1 cellular context compared by ENCODE assay signal in the genomic region with DNA sequence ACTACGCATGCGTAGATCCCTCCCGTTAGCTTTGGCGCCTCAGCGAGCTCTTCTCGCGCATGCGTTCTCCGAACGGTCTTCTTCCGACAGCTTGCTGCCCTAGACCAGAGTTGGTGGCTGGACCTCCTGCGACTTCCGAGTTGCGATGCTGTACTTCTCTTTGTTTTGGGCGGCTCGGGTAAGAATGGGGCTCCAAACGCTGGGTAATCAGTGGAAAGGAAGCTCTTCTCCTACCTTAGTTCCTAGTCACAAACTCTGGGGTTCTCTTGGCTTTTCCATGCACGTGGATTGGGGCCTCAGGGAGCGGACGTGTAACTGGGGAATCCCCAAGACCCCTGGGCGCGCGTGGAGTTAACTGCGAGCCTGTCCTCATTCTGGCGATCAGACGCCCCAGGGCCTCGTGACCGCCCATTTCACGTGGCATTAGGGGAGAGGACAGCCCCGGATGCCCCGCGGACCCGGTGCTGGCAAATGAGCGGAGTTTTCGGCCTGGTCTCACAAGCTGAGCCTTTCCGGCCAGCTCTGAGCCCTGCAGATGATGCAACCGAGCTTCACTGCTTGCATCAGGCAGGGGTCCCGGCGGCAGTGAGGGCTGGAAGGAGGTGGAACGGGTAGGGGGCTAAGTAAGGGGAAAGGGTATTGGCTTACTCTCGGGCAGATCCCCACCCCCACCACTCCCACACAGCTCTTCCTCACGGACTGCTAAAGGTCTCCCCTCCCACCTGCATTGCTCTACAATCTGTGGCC.
TF ChIP-seq lines count a peak whose summit lies in the region.

SHMT2 (plus strand) TSS at position 78 of the 747 bp plus-strand sequence; CDS start at position 146, 68 bp downstream.

TF ChIP-seq in HepG2, 621 proteins besides CTCF, POLR2A, EP300 and RAD21 (continued from another document and continues in another):
- TF ChIP-seq CEBPZ (IDR thresholded peaks at IDR 0.05; ENCODE audit: low read length) (no peak), GATAD2A (CRISPR knock-in tag; IDR thresholded peaks at IDR 0.05) (peak; percentile 46; the same call in 1 of the 2 replicates), NR1H2 (CRISPR knock-in tag; IDR thresholded peaks at IDR 0.05; ENCODE audit: borderline replicate concordance, low read depth) (no peak), MATR3 (CRISPR knock-in tag; IDR thresholded peaks at IDR 0.05) (no peak), ZNF556 (CRISPR knock-in tag; IDR thresholded peaks at IDR 0.05; ENCODE audit: borderline replicate concordance) (no peak), BORCS8-MEF2B (CRISPR knock-in tag; IDR thresholded peaks at IDR 0.05) (peak; percentile 17; the same call in 1 of the 2 replicates), PRDM15 (CRISPR knock-in tag; IDR thresholded peaks at IDR 0.05) (0 out of 2 replicates have a peak, but pooled peaks have one; percentile 39), USF2 (IDR thresholded peaks at IDR 0.05; ENCODE audit: low read depth, low read length) (no peak), USF2 (CRISPR knock-in tag; IDR thresholded peaks at IDR 0.05; ENCODE audit: borderline replicate concordance) (peak; percentile 57; the same call in 1 of the 2 replicates), MIXL1 (CRISPR knock-in tag; IDR thresholded peaks at IDR 0.05) (no peak), ZNF572 (CRISPR knock-in tag; IDR thresholded peaks at IDR 0.05) (no peak), MBNL3 (CRISPR knock-in tag; conservative IDR thresholded peaks at IDR 0.05) (no peak), ZNF350 (CRISPR knock-in tag; IDR thresholded peaks at IDR 0.05; ENCODE audit: borderline replicate concordance, low read depth) (peak; percentile 75; the same call in 1 of the 2 replicates), ZNF558 (CRISPR knock-in tag; IDR thresholded peaks at IDR 0.05; ENCODE audit: borderline replicate concordance) (0 out of 2 replicates have a peak, but pooled peaks have one; percentile 12), SMARCC2 (IDR thresholded peaks at IDR 0.05) (no peak), ZNF24 (IDR thresholded peaks at IDR 0.05) (no peak), SMYD3 (CRISPR knock-in tag; IDR thresholded peaks at IDR 0.05) (0 out of 2 replicates have a peak, but pooled peaks have one; percentile 36), FIP1L1 (IDR thresholded peaks at IDR 0.05; ENCODE audit: borderline replicate concordance, insufficient read depth, low read depth, low read length) (no peak), ZFP41 (CRISPR knock-in tag; IDR thresholded peaks at IDR 0.05; ENCODE audit: borderline replicate concordance) (peak; percentile 55; the same call in 1 of the 2 replicates), DMAP1 (CRISPR knock-in tag; IDR thresholded peaks at IDR 0.05) (peak; percentile 93), TP53 (CRISPR knock-in tag; conservative IDR thresholded peaks at IDR 0.05) (no peak), TFAP4 (IDR thresholded peaks at IDR 0.05; ENCODE audit: borderline replicate concordance, low read depth) (no peak), EED (CRISPR knock-in tag; IDR thresholded peaks at IDR 0.05) (peak; percentile 41; the same call in 1 of the 2 replicates), ZNF382 (CRISPR knock-in tag; IDR thresholded peaks at IDR 0.05; ENCODE audit: borderline replicate concordance) (no peak), ZNF34 (CRISPR knock-in tag; IDR thresholded peaks at IDR 0.05; ENCODE audit: borderline replicate concordance) (no peak)
- TF ChIP-seq, protein P1, sequence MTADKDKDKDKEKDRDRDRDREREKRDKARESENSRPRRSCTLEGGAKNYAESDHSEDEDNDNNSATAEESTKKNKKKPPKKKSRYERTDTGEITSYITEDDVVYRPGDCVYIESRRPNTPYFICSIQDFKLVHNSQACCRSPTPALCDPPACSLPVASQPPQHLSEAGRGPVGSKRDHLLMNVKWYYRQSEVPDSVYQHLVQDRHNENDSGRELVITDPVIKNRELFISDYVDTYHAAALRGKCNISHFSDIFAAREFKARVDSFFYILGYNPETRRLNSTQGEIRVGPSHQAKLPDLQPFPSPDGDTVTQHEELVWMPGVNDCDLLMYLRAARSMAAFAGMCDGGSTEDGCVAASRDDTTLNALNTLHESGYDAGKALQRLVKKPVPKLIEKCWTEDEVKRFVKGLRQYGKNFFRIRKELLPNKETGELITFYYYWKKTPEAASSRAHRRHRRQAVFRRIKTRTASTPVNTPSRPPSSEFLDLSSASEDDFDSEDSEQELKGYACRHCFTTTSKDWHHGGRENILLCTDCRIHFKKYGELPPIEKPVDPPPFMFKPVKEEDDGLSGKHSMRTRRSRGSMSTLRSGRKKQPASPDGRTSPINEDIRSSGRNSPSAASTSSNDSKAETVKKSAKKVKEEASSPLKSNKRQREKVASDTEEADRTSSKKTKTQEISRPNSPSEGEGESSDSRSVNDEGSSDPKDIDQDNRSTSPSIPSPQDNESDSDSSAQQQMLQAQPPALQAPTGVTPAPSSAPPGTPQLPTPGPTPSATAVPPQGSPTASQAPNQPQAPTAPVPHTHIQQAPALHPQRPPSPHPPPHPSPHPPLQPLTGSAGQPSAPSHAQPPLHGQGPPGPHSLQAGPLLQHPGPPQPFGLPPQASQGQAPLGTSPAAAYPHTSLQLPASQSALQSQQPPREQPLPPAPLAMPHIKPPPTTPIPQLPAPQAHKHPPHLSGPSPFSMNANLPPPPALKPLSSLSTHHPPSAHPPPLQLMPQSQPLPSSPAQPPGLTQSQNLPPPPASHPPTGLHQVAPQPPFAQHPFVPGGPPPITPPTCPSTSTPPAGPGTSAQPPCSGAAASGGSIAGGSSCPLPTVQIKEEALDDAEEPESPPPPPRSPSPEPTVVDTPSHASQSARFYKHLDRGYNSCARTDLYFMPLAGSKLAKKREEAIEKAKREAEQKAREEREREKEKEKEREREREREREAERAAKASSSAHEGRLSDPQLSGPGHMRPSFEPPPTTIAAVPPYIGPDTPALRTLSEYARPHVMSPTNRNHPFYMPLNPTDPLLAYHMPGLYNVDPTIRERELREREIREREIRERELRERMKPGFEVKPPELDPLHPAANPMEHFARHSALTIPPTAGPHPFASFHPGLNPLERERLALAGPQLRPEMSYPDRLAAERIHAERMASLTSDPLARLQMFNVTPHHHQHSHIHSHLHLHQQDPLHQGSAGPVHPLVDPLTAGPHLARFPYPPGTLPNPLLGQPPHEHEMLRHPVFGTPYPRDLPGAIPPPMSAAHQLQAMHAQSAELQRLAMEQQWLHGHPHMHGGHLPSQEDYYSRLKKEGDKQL (CRISPR knock-in tag; IDR thresholded peaks at IDR 0.05; ENCODE audit: low read depth), result no peak
- TF ChIP-seq, protein P2, sequence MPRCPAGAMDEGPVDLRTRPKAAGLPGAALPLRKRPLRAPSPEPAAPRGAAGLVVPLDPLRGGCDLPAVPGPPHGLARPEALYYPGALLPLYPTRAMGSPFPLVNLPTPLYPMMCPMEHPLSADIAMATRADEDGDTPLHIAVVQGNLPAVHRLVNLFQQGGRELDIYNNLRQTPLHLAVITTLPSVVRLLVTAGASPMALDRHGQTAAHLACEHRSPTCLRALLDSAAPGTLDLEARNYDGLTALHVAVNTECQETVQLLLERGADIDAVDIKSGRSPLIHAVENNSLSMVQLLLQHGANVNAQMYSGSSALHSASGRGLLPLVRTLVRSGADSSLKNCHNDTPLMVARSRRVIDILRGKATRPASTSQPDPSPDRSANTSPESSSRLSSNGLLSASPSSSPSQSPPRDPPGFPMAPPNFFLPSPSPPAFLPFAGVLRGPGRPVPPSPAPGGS (CRISPR knock-in tag; IDR thresholded peaks at IDR 0.05), result no peak
- TF ChIP-seq, protein P3, sequence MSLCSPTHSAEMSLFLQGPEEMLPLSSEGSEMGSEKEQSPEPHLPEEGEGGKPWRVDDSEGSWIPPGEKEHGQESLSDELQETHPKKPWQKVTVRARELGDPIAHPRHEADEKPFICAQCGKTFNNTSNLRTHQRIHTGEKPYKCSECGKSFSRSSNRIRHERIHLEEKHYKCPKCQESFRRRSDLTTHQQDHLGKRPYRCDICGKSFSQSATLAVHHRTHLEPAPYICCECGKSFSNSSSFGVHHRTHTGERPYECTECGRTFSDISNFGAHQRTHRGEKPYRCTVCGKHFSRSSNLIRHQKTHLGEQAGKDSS (CRISPR knock-in tag; IDR thresholded peaks at IDR 0.05; ENCODE audit: borderline replicate concordance, low read depth), result 0 out of 2 replicates have a peak, but pooled peaks have one; percentile 58
- TF ChIP-seq, protein P4, sequence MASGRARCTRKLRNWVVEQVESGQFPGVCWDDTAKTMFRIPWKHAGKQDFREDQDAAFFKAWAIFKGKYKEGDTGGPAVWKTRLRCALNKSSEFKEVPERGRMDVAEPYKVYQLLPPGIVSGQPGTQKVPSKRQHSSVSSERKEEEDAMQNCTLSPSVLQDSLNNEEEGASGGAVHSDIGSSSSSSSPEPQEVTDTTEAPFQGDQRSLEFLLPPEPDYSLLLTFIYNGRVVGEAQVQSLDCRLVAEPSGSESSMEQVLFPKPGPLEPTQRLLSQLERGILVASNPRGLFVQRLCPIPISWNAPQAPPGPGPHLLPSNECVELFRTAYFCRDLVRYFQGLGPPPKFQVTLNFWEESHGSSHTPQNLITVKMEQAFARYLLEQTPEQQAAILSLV (CRISPR knock-in tag; IDR thresholded peaks at IDR 0.05; ENCODE audit: borderline replicate concordance), result peak; percentile 53; the same call in 1 of the 2 replicates
- TF ChIP-seq, protein P5, sequence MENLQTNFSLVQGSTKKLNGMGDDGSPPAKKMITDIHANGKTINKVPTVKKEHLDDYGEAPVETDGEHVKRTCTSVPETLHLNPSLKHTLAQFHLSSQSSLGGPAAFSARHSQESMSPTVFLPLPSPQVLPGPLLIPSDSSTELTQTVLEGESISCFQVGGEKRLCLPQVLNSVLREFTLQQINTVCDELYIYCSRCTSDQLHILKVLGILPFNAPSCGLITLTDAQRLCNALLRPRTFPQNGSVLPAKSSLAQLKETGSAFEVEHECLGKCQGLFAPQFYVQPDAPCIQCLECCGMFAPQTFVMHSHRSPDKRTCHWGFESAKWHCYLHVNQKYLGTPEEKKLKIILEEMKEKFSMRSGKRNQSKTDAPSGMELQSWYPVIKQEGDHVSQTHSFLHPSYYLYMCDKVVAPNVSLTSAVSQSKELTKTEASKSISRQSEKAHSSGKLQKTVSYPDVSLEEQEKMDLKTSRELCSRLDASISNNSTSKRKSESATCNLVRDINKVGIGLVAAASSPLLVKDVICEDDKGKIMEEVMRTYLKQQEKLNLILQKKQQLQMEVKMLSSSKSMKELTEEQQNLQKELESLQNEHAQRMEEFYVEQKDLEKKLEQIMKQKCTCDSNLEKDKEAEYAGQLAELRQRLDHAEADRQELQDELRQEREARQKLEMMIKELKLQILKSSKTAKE (CRISPR knock-in tag; IDR thresholded peaks at IDR 0.05; ENCODE audit: borderline replicate concordance), result no peak
